ENCODE assay signal across 1 cellular context in the genomic region with DNA sequence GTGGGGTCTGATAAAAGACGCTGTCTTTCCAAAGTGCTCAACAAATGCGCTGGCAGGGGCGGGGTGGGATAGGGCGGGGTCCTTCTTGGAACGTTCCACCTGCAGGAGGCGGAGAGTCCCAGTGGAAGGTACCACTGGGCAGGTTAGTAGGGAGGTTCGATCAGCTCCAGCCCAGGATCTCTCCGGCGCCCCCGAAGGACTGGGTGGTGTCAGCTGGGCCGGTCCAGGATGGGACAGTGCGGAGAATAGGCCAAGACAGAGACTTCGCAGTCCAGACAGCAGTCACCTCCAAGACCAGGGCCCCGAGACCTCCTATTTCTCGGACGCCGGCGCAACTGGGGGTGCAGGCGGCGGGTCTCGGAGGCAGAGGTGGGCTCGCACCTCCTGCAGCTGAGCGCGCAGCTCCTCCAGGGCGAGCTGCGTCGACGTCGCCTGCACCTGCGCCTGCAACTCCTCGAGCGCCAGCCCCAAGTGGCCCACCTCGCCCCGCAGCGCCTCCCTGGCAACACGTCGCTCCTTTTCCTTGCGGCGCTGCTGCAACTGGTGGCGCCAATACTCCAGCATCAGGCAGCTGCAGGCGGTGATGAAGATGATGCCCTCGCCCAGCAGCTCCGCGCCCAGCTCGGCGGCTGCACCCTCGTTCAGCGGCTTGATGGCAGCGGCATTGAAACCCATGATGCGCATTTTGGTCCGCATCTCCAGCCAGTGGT.
A peak's percentile ranks its signal among the peaks of the same experiment; 100 is the strongest.
TF ChIP-seq lines count a peak whose summit lies in the region.

No MANE protein-coding gene starts in this region.

TF ChIP-seq in HEK293, 187 proteins besides CTCF, POLR2A, EP300 and RAD21 (continued from another document):
- TF ChIP-seq, protein P1, sequence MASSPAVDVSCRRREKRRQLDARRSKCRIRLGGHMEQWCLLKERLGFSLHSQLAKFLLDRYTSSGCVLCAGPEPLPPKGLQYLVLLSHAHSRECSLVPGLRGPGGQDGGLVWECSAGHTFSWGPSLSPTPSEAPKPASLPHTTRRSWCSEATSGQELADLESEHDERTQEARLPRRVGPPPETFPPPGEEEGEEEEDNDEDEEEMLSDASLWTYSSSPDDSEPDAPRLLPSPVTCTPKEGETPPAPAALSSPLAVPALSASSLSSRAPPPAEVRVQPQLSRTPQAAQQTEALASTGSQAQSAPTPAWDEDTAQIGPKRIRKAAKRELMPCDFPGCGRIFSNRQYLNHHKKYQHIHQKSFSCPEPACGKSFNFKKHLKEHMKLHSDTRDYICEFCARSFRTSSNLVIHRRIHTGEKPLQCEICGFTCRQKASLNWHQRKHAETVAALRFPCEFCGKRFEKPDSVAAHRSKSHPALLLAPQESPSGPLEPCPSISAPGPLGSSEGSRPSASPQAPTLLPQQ (tag by site-specific recombination; IDR thresholded peaks at IDR 0.05): 0 out of 2 replicates have a peak, but pooled peaks have one; percentile 34
- peak; percentile 64 for TF ChIP-seq KLF1 (tag by site-specific recombination; IDR thresholded peaks at IDR 0.05)
- no peak for TF ChIP-seq EGR2 (tag by site-specific recombination; IDR thresholded peaks at IDR 0.05; ENCODE audit: low read depth)
- TF ChIP-seq ZNF596 (tag by site-specific recombination; IDR thresholded peaks at IDR 0.05): no peak
- TF ChIP-seq, protein P2, sequence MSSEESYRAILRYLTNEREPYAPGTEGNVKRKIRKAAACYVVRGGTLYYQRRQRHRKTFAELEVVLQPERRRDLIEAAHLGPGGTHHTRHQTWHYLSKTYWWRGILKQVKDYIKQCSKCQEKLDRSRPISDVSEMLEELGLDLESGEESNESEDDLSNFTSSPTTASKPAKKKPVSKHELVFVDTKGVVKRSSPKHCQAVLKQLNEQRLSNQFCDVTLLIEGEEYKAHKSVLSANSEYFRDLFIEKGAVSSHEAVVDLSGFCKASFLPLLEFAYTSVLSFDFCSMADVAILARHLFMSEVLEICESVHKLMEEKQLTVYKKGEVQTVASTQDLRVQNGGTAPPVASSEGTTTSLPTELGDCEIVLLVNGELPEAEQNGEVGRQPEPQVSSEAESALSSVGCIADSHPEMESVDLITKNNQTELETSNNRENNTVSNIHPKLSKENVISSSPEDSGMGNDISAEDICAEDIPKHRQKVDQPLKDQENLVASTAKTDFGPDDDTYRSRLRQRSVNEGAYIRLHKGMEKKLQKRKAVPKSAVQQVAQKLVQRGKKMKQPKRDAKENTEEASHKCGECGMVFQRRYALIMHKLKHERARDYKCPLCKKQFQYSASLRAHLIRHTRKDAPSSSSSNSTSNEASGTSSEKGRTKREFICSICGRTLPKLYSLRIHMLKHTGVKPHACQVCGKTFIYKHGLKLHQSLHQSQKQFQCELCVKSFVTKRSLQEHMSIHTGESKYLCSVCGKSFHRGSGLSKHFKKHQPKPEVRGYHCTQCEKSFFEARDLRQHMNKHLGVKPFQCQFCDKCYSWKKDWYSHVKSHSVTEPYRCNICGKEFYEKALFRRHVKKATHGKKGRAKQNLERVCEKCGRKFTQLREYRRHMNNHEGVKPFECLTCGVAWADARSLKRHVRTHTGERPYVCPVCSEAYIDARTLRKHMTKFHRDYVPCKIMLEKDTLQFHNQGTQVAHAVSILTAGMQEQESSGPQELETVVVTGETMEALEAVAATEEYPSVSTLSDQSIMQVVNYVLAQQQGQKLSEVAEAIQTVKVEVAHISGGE (tag by site-specific recombination; conservative IDR thresholded peaks at IDR 0.05; ENCODE audit: low read depth): no peak
- TF ChIP-seq ZNF335 (tag by site-specific recombination; conservative IDR thresholded peaks at IDR 0.05): peak; percentile 45
- peak; percentile 91 for TF ChIP-seq SCRT2 (tag by site-specific recombination; IDR thresholded peaks at IDR 0.05)
- TF ChIP-seq ZFP37 (tag by site-specific recombination; IDR thresholded peaks at IDR 0.05): no peak
- TF ChIP-seq, protein P3, sequence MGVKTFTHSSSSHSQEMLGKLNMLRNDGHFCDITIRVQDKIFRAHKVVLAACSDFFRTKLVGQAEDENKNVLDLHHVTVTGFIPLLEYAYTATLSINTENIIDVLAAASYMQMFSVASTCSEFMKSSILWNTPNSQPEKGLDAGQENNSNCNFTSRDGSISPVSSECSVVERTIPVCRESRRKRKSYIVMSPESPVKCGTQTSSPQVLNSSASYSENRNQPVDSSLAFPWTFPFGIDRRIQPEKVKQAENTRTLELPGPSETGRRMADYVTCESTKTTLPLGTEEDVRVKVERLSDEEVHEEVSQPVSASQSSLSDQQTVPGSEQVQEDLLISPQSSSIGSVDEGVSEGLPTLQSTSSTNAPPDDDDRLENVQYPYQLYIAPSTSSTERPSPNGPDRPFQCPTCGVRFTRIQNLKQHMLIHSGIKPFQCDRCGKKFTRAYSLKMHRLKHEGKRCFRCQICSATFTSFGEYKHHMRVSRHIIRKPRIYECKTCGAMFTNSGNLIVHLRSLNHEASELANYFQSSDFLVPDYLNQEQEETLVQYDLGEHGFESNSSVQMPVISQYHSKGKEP (tag by site-specific recombination; IDR thresholded peaks at IDR 0.05): peak; percentile 69; the same call in 1 of the 2 replicates
- TF ChIP-seq, protein P4, sequence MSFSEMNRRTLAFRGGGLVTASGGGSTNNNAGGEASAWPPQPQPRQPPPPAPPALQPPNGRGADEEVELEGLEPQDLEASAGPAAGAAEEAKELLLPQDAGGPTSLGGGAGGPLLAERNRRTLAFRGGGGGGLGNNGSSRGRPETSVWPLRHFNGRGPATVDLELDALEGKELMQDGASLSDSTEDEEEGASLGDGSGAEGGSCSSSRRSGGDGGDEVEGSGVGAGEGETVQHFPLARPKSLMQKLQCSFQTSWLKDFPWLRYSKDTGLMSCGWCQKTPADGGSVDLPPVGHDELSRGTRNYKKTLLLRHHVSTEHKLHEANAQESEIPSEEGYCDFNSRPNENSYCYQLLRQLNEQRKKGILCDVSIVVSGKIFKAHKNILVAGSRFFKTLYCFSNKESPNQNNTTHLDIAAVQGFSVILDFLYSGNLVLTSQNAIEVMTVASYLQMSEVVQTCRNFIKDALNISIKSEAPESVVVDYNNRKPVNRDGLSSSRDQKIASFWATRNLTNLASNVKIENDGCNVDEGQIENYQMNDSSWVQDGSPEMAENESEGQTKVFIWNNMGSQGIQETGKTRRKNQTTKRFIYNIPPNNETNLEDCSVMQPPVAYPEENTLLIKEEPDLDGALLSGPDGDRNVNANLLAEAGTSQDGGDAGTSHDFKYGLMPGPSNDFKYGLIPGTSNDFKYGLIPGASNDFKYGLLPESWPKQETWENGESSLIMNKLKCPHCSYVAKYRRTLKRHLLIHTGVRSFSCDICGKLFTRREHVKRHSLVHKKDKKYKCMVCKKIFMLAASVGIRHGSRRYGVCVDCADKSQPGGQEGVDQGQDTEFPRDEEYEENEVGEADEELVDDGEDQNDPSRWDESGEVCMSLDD (tag by site-specific recombination; IDR thresholded peaks at IDR 0.05): peak; percentile 65
- no peak for TF ChIP-seq ZEB2 (tag by site-specific recombination; IDR thresholded peaks at IDR 0.05)
- TF ChIP-seq ZNF426 (tag by site-specific recombination; IDR thresholded peaks at IDR 0.05): no peak
- no peak; the same call in 1 of the 2 replicates for TF ChIP-seq ZBTB20 (tag by site-specific recombination; IDR thresholded peaks at IDR 0.05)
- TF ChIP-seq KLF9 (tag by site-specific recombination; IDR thresholded peaks at IDR 0.05; ENCODE audit: low read depth): no peak
- TF ChIP-seq ZFHX2 (tag by site-specific recombination; conservative IDR thresholded peaks at IDR 0.05): no peak
- TF ChIP-seq, protein P5, sequence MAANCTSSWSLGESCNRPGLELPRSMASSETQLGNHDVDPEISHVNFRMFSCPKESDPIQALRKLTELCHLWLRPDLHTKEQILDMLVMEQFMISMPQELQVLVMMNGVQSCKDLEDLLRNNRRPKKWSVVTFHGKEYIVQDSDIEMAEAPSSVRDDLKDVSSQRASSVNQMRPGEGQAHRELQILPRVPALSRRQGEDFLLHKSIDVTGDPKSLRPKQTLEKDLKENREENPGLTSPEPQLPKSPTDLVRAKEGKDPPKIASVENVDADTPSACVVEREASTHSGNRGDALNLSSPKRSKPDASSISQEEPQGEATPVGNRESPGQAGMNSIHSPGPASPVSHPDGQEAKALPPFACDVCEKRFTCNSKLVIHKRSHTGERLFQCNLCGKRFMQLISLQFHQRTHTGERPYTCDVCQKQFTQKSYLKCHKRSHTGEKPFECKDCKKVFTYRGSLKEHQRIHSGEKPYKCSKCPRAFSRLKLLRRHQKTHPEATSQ (tag by site-specific recombination; IDR thresholded peaks at IDR 0.05): no peak
- TF ChIP-seq ZNF169 (tag by site-specific recombination; IDR thresholded peaks at IDR 0.05): 0 out of 2 replicates have a peak, but pooled peaks have one; percentile 53
- TF ChIP-seq SCRT1 (tag by site-specific recombination; IDR thresholded peaks at IDR 0.05; ENCODE audit: borderline replicate concordance): 0 out of 2 replicates have a peak, but pooled peaks have one; percentile 9
- no peak for TF ChIP-seq GFI1B (tag by site-specific recombination; IDR thresholded peaks at IDR 0.05)
- TF ChIP-seq, protein P6, sequence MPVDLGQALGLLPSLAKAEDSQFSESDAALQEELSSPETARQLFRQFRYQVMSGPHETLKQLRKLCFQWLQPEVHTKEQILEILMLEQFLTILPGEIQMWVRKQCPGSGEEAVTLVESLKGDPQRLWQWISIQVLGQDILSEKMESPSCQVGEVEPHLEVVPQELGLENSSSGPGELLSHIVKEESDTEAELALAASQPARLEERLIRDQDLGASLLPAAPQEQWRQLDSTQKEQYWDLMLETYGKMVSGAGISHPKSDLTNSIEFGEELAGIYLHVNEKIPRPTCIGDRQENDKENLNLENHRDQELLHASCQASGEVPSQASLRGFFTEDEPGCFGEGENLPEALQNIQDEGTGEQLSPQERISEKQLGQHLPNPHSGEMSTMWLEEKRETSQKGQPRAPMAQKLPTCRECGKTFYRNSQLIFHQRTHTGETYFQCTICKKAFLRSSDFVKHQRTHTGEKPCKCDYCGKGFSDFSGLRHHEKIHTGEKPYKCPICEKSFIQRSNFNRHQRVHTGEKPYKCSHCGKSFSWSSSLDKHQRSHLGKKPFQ (tag by site-specific recombination; IDR thresholded peaks at IDR 0.05): no peak
- TF ChIP-seq ZBTB17 (tag by site-specific recombination; IDR thresholded peaks at IDR 0.05): 0 out of 2 replicates have a peak, but pooled peaks have one; percentile 20
- no peak for TF ChIP-seq ZNF747 (tag by site-specific recombination; IDR thresholded peaks at IDR 0.05)
- TF ChIP-seq ZNF266 (tag by site-specific recombination; IDR thresholded peaks at IDR 0.05; ENCODE audit: low read depth): no peak
